Comparison of ENCODE assay signal across 14 cellular contexts in the genomic region with DNA sequence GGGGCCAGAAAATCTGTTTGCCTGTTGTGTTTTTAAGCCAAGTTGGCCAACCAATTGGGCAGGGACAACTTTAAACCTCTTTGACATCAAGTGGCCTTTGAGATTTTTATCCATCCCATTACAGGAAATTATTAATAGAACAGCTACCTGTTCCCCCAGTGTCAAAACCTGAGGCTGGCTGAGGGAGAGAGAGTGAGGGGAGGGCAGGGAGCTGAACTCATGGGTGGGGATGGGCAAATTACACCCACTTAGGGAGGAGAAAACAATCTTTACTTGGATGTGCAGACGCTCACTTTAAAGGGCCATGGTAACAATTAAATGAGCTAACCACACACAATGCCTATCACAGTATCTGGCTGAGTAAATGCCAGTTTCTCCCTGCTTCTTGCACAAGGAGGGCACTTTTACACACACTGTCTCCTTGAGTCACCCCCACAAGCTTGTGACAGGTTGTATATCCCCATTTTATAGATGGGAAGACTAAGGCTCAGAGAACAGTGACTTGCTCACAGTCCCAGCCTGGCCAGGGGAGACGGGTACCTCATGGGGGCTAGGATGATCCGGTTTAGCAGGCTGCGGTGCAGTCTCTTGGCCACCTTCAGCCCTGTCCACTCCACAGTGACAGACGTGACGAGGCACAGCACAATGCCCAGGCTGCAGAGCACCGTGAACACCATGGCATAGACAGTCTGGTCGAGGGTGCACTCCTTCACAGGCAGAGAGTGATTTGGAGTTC. TPM values are rescaled to one million over a fixed set of nuclear protein-coding genes. Genes with fewer than 3 reads are reported as not detected.
DNase-seq lines count a peak whose midpoint lies in the region; ATAC-seq and TF ChIP-seq lines count a peak whose summit lies in the region.
"Had no signal": no experiment of that assay in that cellular context is flagged by ENCODE, and none has a peak within 500 bp of the region (broad histone marks: within the 10 kb centered on the region; RNA-seq: fewer than 3 reads in every experiment).

No MANE protein-coding gene starts in this region.

- TF ChIP-seq CTCF in GM23338 (conservative IDR thresholded peaks at IDR 0.05; ENCODE audit: low read depth in 2 of 2) (no peak), VCaP (conservative IDR thresholded peaks at IDR 0.05) (no peak), spleen (IDR thresholded peaks at IDR 0.05 in 8 of 11, conservative IDR thresholded peaks at IDR 0.05 in 3 of 11) (no peak)

- H3K4me3 Mint-ChIP-seq in GM23338, result no peak overlapping the region
- no peak overlapping the region for H3K4me3 Mint-ChIP-seq in activated CD4-positive, alpha-beta T cell treated with anti-CD3 and anti-CD28 coated beads, Interleukin-2, amount 10 ng/mL, durations not matched to agents 24 days and 14 days
- H3K4me3 Mint-ChIP-seq: CD4-positive, alpha-beta memory T cell; stimulated activated naive CD8-positive, alpha-beta T cell treated with anti-CD3 and anti-CD28 coated beads, Interleukin-15, Interleukin-2, amounts not matched to agents 100 ng/mL and 50 ng/mL, for 24 hours; WTC11 had no signal

- 0 out of 2 replicates have a peak overlapping the region, but pooled peaks have one; percentile 59 for H2AFZ ChIP-seq in GM23338

- H3K4me2 ChIP-seq in GM23338, result no peak overlapping the region

- no peak overlapping the region for H3K4me3 ChIP-seq in GM23338
- no peak overlapping the region for H3K4me3 ChIP-seq in spleen

- H3K27ac ChIP-seq in GM23338 (ENCODE audit: low read depth) (no peak overlapping the region), VCaP (peak overlapping the region; percentile 79), layer of hippocampus (ENCODE audit: low read depth, low read length) (peak overlapping the region; percentile 68), spleen (peak overlapping the region in 6 of 8 donors; percentile 20 to 74 (median 62))

- H3K4me1 ChIP-seq in GM23338 (ENCODE audit: insufficient read depth) (no peaks in the 10 kb centered on the region), spleen (peaks cover 0 to 20% (median 6%) of the 10 kb centered on the region in 6 donors)

- H3K27me3 ChIP-seq in GM23338 (ENCODE audit: insufficient read depth) (no peaks in the 10 kb centered on the region), layer of hippocampus (ENCODE audit: control insufficient read depth, insufficient read depth, low read length) (no peaks in the 10 kb centered on the region), spleen (replicated peaks in 1 of 7) (no peaks in the 10 kb centered on the region)

- H3K9me3 ChIP-seq in spleen, result no peaks in the 10 kb centered on the region

- 72 to 100% (median 94%) methylated on average over 3 to 8 of the region's 8 CpGs for WGBS in spleen, 5 donors

- H3K36me3 Mint-ChIP-seq in GM23338 (ENCODE audit: low read depth), result no peaks in the 10 kb centered on the region
- H3K36me3 Mint-ChIP-seq in activated CD4-positive, alpha-beta T cell treated with anti-CD3 and anti-CD28 coated beads, Interleukin-2, amount 10 ng/mL, durations not matched to agents 24 days and 14 days (ENCODE audit: low read depth), result no peaks in the 10 kb centered on the region
- H3K36me3 Mint-ChIP-seq: CD4-positive, alpha-beta memory T cell; WTC11 had no signal

- peaks cover 7% of the 10 kb centered on the region; the same call in 1 of the 3 replicates for H3K4me1 Mint-ChIP-seq in GM23338
- no peaks in the 10 kb centered on the region for H3K4me1 Mint-ChIP-seq in activated CD4-positive, alpha-beta T cell treated with anti-CD3 and anti-CD28 coated beads, Interleukin-2, amount 10 ng/mL, durations not matched to agents 24 days and 14 days
- H3K4me1 Mint-ChIP-seq: CD4-positive, alpha-beta memory T cell; WTC11 had no signal

- TF ChIP-seq POLR2A in spleen (IDR thresholded peaks at IDR 0.05), result no peak

- no peaks in the 10 kb centered on the region for H3F3A ChIP-seq in GM23338 (replicated peaks; ENCODE audit: low read depth)

- H3K9me3 Mint-ChIP-seq in GM23338, result no peaks in the 10 kb centered on the region
- no peaks in the 10 kb centered on the region for H3K9me3 Mint-ChIP-seq in activated CD4-positive, alpha-beta T cell treated with anti-CD3 and anti-CD28 coated beads, Interleukin-2, amount 10 ng/mL, durations not matched to agents 24 days and 14 days
- H3K9me3 Mint-ChIP-seq: CD4-positive, alpha-beta memory T cell; stimulated activated naive CD8-positive, alpha-beta T cell treated with anti-CD3 and anti-CD28 coated beads, Interleukin-15, Interleukin-2, amounts not matched to agents 100 ng/mL and 50 ng/mL, for 24 hours; WTC11 had no signal

- H3K36me3 ChIP-seq in GM23338 (ENCODE audit: insufficient read depth), result no peaks in the 10 kb centered on the region
- no peaks in the 10 kb centered on the region for H3K36me3 ChIP-seq in spleen

- no peak overlapping the region for H3K27ac Mint-ChIP-seq in GM23338
- no peak overlapping the region for H3K27ac Mint-ChIP-seq in activated CD4-positive, alpha-beta T cell treated with anti-CD3 and anti-CD28 coated beads, Interleukin-2, amount 10 ng/mL, durations not matched to agents 24 days and 14 days
- H3K27ac Mint-ChIP-seq: CD4-positive, alpha-beta memory T cell; stimulated activated naive CD8-positive, alpha-beta T cell treated with anti-CD3 and anti-CD28 coated beads, Interleukin-15, Interleukin-2, amounts not matched to agents 100 ng/mL and 50 ng/mL, for 24 hours; WTC11 had no signal

- DNase-seq in GM23338 (ENCODE audit: low spot score) (no peak), spleen (peak; percentile 10), ecto neural progenitor cell (ENCODE audit: low spot score) (no peak)
- DNase-seq in activated CD4-positive, alpha-beta T cell treated with anti-CD3 and anti-CD28 coated beads, Interleukin-2, amount 10 ng/mL, durations not matched to agents 24 days and 14 days, result no peak
- DNase-seq in activated naive CD4-positive, alpha-beta T cell (lab: John Stamatoyannopoulos, UW), result no peak
- DNase-seq: CD4-positive, alpha-beta memory T cell; NCI-H526; stimulated activated CD4-positive, alpha-beta T cell treated with anti-CD3 and anti-CD28 coated beads, Interleukin-4, amount 100 ng/mL, for 24 hours had no signal

- H4K20me1 ChIP-seq in GM23338 (replicated peaks; ENCODE audit: insufficient read depth), result no peaks in the 10 kb centered on the region

- H3K9me2 ChIP-seq in GM23338 (ENCODE audit: insufficient read depth), result no peaks in the 10 kb centered on the region

- peaks cover 4% of the 10 kb centered on the region for H3K27me3 Mint-ChIP-seq in GM23338 (ENCODE audit: insufficient read depth, low read depth, poor library complexity)
- H3K27me3 Mint-ChIP-seq in activated CD4-positive, alpha-beta T cell treated with anti-CD3 and anti-CD28 coated beads, Interleukin-2, amount 10 ng/mL, durations not matched to agents 24 days and 14 days, result peaks cover 4% of the 10 kb centered on the region
- H3K27me3 Mint-ChIP-seq: CD4-positive, alpha-beta memory T cell; stimulated activated naive CD8-positive, alpha-beta T cell treated with anti-CD3 and anti-CD28 coated beads, Interleukin-15, Interleukin-2, amounts not matched to agents 100 ng/mL and 50 ng/mL, for 24 hours had no signal

- H3K79me2 ChIP-seq in GM23338 (replicated peaks; ENCODE audit: insufficient read depth), result no peaks in the 10 kb centered on the region

- ATAC-seq in GM23338, result no peak
- ATAC-seq in HG02678 (IDR thresholded peaks at IDR 0.05; ENCODE audit: unreplicated experiment), result no peak

- intact Hi-C loops in spleen (cut with DNase I; ENCODE audit: low total_unique reads), result no loop called here
- intact Hi-C loops in activated CD4-positive, alpha-beta T cell treated with anti-CD3 and anti-CD28 coated beads, Interleukin-2, amount 10 ng/mL, durations not matched to agents 24 days and 14 days (cut with micrococcal nuclease), result no loop called here

TF ChIP-seq in GM23338, 12 proteins besides CTCF, POLR2A, EP300 and RAD21:
- TF ChIP-seq POLR2AphosphoS5 (IDR thresholded peaks at IDR 0.05; ENCODE audit: low read depth), result no peak
- TF ChIP-seq, protein P1, sequence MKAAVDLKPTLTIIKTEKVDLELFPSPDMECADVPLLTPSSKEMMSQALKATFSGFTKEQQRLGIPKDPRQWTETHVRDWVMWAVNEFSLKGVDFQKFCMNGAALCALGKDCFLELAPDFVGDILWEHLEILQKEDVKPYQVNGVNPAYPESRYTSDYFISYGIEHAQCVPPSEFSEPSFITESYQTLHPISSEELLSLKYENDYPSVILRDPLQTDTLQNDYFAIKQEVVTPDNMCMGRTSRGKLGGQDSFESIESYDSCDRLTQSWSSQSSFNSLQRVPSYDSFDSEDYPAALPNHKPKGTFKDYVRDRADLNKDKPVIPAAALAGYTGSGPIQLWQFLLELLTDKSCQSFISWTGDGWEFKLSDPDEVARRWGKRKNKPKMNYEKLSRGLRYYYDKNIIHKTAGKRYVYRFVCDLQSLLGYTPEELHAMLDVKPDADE (IDR thresholded peaks at IDR 0.05), result no peak

RNA-seq across cellular contexts. Expression of a gene that starts 17.8 kb away (rescaled TPM):
- total RNA-seq in GM23338 (2014; rRNA removed; shearing (Covaris generic)), result 5.9 and 7.9 TPM in 2 replicates
- 0.89 and 2.2 TPM in 2 replicates for polyA plus RNA-seq in GM23338 (2016; fragmentation: Nextera tagmentation; extraction: Ambion mirVana)
- 1 to 10 TPM in 6 of 7 donors, not detected in 1; 1.2 to 3.8 (median 1.9) TPM for total RNA-seq in spleen
- polyA plus RNA-seq in spleen, result under 1 TPM; 0.13 to 0.79 (median 0.51) TPM
- total RNA-seq in activated CD4-positive, alpha-beta T cell treated with anti-CD3 and anti-CD28 coated beads, Interleukin-2, amount 10 ng/mL, durations not matched to agents 24 days and 14 days, result 0.85 and 1.1 TPM in 2 replicates
- total RNA-seq: CD4-positive, alpha-beta memory T cell; SK-MEL-5 had no signal

RNA-seq across cellular contexts. Expression of a gene that starts 54.6 kb away (rescaled TPM):
- 1.5 and 1.9 TPM in 2 replicates for total RNA-seq in GM23338 (2014; rRNA removed; shearing (Covaris generic))
- polyA plus RNA-seq in GM23338 (2016; fragmentation: Nextera tagmentation; extraction: Ambion mirVana) (0.15 and 0.28 TPM in 2 replicates), spleen (under 1 TPM; 0.04 to 0.16 (median 0.05) TPM)
- 1 to 10 TPM; 1.5 to 5.4 (median 2.3) TPM for total RNA-seq in spleen
- total RNA-seq in activated CD4-positive, alpha-beta T cell treated with anti-CD3 and anti-CD28 coated beads, Interleukin-2, amount 10 ng/mL, durations not matched to agents 24 days and 14 days, result 4.4 and 4.5 TPM in 2 replicates
